Comparison of ENCODE assay signal across 28 cellular contexts in genomic region chr2:6487805-6488204, GRCh38.
"Had no signal": no experiment of that assay in that cellular context is flagged by ENCODE, and none has a peak within 500 bp of the region (broad histone marks: within the 10 kb centered on the region; RNA-seq: fewer than 3 reads in every experiment).

No MANE protein-coding gene starts in this region.

- H3K27ac ChIP-seq: colonic mucosa, coronary artery, dorsolateral prefrontal cortex, epithelial cell of prostate, esophagus muscularis mucosa, esophagus squamous epithelium, foreskin keratinocyte, gastrocnemius medialis, gastroesophageal sphincter, heart left ventricle, heart right ventricle had no signal

- ATAC-seq: effector memory CD8-positive, alpha-beta T cell; esophagus mucosa; foreskin keratinocyte; gastrocnemius medialis; gastroesophageal sphincter; heart left ventricle; heart right ventricle had no signal

- H3K36me3 ChIP-seq: colonic mucosa, esophagus muscularis mucosa, esophagus squamous epithelium, gastrocnemius medialis, gastroesophageal sphincter, heart left ventricle, heart right ventricle had no signal

- DNase-seq: colonic mucosa; cortex of kidney; dermis blood vessel endothelial cell; dorsolateral prefrontal cortex; effector CD4-positive, alpha-beta T cell; effector CD8-positive, alpha-beta T cell; effector memory CD4-positive, alpha-beta T cell; effector memory CD8-positive, alpha-beta T cell; endodermal cell; erythroblast; esophagus squamous epithelium; foreskin fibroblast; foreskin keratinocyte; foreskin melanocyte; gastrocnemius medialis; glutamatergic neuron; head of caudate nucleus; heart left ventricle; heart right ventricle had no signal

- H3K9me3 ChIP-seq: colonic mucosa, esophagus muscularis mucosa, gastrocnemius medialis, gastroesophageal sphincter, heart left ventricle had no signal

- H3K4me1 ChIP-seq: colonic mucosa, esophagus muscularis mucosa, esophagus squamous epithelium, foreskin keratinocyte, gastrocnemius medialis, gastroesophageal sphincter, heart left ventricle, heart right ventricle had no signal

- FAIRE-seq: colon, endometrium, endothelial cell of umbilical vein, frontal cortex had no signal

- H3K27me3 ChIP-seq: colonic mucosa, esophagus muscularis mucosa, esophagus squamous epithelium, foreskin keratinocyte, gastrocnemius medialis, gastroesophageal sphincter, heart left ventricle had no signal

- H3K4me3 ChIP-seq: colonic mucosa, coronary artery, dorsolateral prefrontal cortex, esophagus muscularis mucosa, esophagus squamous epithelium, gastrocnemius medialis, gastroesophageal sphincter, heart left ventricle, heart right ventricle had no signal
